6 cellular contexts compared by ENCODE assay signal in genomic region chr13:52208384-52208783, GRCh38. TPM values are rescaled to one million over a fixed set of nuclear protein-coding genes. Genes with fewer than 3 reads are reported as not detected.
DNase-seq lines count a peak whose midpoint lies in the region; ATAC-seq, FAIRE-seq and TF ChIP-seq lines count a peak whose summit lies in the region.
"Not testable (repeated sequence)": the region's sequence is repeated elsewhere in the genome, so short reads cannot be mapped to it uniquely, and the experiment has no call there.

No MANE protein-coding gene starts in this region.

- H3K4me1 ChIP-seq in GM12878 (ENCODE audit: control insufficient read depth, insufficient read depth, low read length): not testable (repeated sequence)
- H3K4me1 ChIP-seq in HepG2 (ENCODE audit: insufficient read depth, low read length): peaks cover 62% of the 10 kb centered on the region

- not testable (repeated sequence) for FAIRE-seq in GM12878 (lab: Jason Lieb, UNC)
- peak; percentile 46 for FAIRE-seq in HepG2 (lab: Jason Lieb, UNC)

- H3K27ac Mint-ChIP-seq in activated CD4-positive, alpha-beta T cell treated with anti-CD3 and anti-CD28 coated beads, Interleukin-2, amount 10 ng/mL, durations not matched to agents 7 days and 5 days: peak overlapping the region; percentile 21
- H3K27ac Mint-ChIP-seq in activated naive CD8-positive, alpha-beta T cell treated with anti-CD3 and anti-CD28 coated beads, Interleukin-2, amount 10 ng/mL, durations not matched to agents 7 days and 5 days; stimulated activated effector memory CD8-positive, alpha-beta T cell treated with anti-CD3 and anti-CD28 coated beads, Interleukin-12 subunit alpha, Interleukin-12 subunit beta, amount 100 ng/mL, for 72 hours: not testable (repeated sequence)

- H3K36me3 Mint-ChIP-seq in activated CD4-positive, alpha-beta T cell treated with anti-CD3 and anti-CD28 coated beads, Interleukin-2, amount 10 ng/mL, durations not matched to agents 7 days and 5 days (ENCODE audit: low read depth); activated naive CD8-positive, alpha-beta T cell treated with anti-CD3 and anti-CD28 coated beads, Interleukin-2, amount 10 ng/mL, durations not matched to agents 7 days and 5 days; stimulated activated effector memory CD8-positive, alpha-beta T cell treated with anti-CD3 and anti-CD28 coated beads, Interleukin-12 subunit alpha, Interleukin-12 subunit beta, amount 100 ng/mL, for 72 hours: not testable (repeated sequence)

- not testable (repeated sequence) for H3K4me2 ChIP-seq in GM12878 (ENCODE audit: control insufficient read depth, insufficient read depth)
- H3K4me2 ChIP-seq in HepG2 (ENCODE audit: low read depth, low read length): peak overlapping the region; percentile 69

- WGBS in GM12878 (ENCODE audit: insufficient coverage, insufficient replicate concordance, low lambda C conversion rate, missing lambda C conversion rate): 48% methylated on average over 6 of the region's 6 CpGs
- 7% methylated on average over 5 of the region's 6 CpGs for WGBS in HepG2 (ENCODE audit: low lambda C conversion rate)

- DNase-seq in activated CD4-positive, alpha-beta T cell treated with anti-CD3 and anti-CD28 coated beads, Interleukin-2, amount 10 ng/mL, durations not matched to agents 7 days and 5 days; activated naive CD8-positive, alpha-beta T cell treated with anti-CD3 and anti-CD28 coated beads, Interleukin-2, amount 10 ng/mL, durations not matched to agents 7 days and 5 days; GM12878 (ENCODE audit: low read depth, low spot score); HepG2 (ENCODE audit: low spot score); stimulated activated effector memory CD8-positive, alpha-beta T cell treated with anti-CD3 and anti-CD28 coated beads, Interleukin-12 subunit alpha, Interleukin-12 subunit beta, amount 100 ng/mL, for 72 hours (ENCODE audit: low spot score in 2 of 2); stimulated activated naive CD8-positive, alpha-beta T cell treated with anti-CD3 and anti-CD28 coated beads, Interleukin-15, Interleukin-2, amounts not matched to agents 100 U/mL and 50 U/mL, for 24 hours: not testable (repeated sequence)

- CTCF ChIA-PET in activated CD4-positive, alpha-beta T cell treated with anti-CD3 and anti-CD28 coated beads, Interleukin-2, amount 10 ng/mL, durations not matched to agents 7 days and 5 days (lab: Charles Lee); GM12878 (lab: Yijun Ruan, JAX); HepG2 (lab: Yijun Ruan, JAX; ENCODE audit: low intra/inter-chr PET ratio, low total read pairs): not testable (repeated sequence)

- intact Hi-C loops in GM12878 (cut with micrococcal nuclease; ENCODE audit: unreplicated experiment): not testable (repeated sequence)
- intact Hi-C loops in HepG2 (cut with micrococcal nuclease; ENCODE audit: unreplicated experiment): loop anchor here (10.0 kb wide), 1 partner anchor 234 kb away; no protein-coding TSS in a partner anchor

- not testable (repeated sequence) for H3K9me3 Mint-ChIP-seq in activated CD4-positive, alpha-beta T cell treated with anti-CD3 and anti-CD28 coated beads, Interleukin-2, amount 10 ng/mL, durations not matched to agents 7 days and 5 days; activated naive CD8-positive, alpha-beta T cell treated with anti-CD3 and anti-CD28 coated beads, Interleukin-2, amount 10 ng/mL, durations not matched to agents 7 days and 5 days; stimulated activated effector memory CD8-positive, alpha-beta T cell treated with anti-CD3 and anti-CD28 coated beads, Interleukin-12 subunit alpha, Interleukin-12 subunit beta, amount 100 ng/mL, for 72 hours

- TF ChIP-seq RAD21 in GM12878 (IDR thresholded peaks at IDR 0.05; ENCODE audit: insufficient read depth, low read depth, low read length); HepG2 (CRISPR knock-in tag; IDR thresholded peaks at IDR 0.05): not testable (repeated sequence)

- H3K4me3 Mint-ChIP-seq in activated CD4-positive, alpha-beta T cell treated with anti-CD3 and anti-CD28 coated beads, Interleukin-2, amount 10 ng/mL, durations not matched to agents 7 days and 5 days; activated naive CD8-positive, alpha-beta T cell treated with anti-CD3 and anti-CD28 coated beads, Interleukin-2, amount 10 ng/mL, durations not matched to agents 7 days and 5 days; stimulated activated effector memory CD8-positive, alpha-beta T cell treated with anti-CD3 and anti-CD28 coated beads, Interleukin-12 subunit alpha, Interleukin-12 subunit beta, amount 100 ng/mL, for 72 hours: not testable (repeated sequence)

- H3K9ac ChIP-seq in GM12878 (ENCODE audit: control insufficient read depth, insufficient read depth, low read length): not testable (repeated sequence)
- 0 out of 2 replicates have a peak overlapping the region, but pooled peaks have one; percentile 29 for H3K9ac ChIP-seq in HepG2 (ENCODE audit: insufficient read depth, low read depth, low read length)

- ATAC-seq in activated naive CD8-positive, alpha-beta T cell treated with anti-CD3 and anti-CD28 coated beads, Interleukin-2, amount 10 ng/mL, durations not matched to agents 7 days and 5 days (ENCODE audit: low read depth): peak; percentile 26
- ATAC-seq in GM12878 (peak; percentile 47; the same call in 2 of the 3 replicates), HepG2 (peak; percentile 75)
- peak; percentile 52 for ATAC-seq in stimulated activated effector memory CD8-positive, alpha-beta T cell treated with anti-CD3 and anti-CD28 coated beads, Interleukin-12 subunit alpha, Interleukin-12 subunit beta, amount 100 ng/mL, for 72 hours
- peak; percentile 82 for ATAC-seq in stimulated activated naive CD8-positive, alpha-beta T cell treated with anti-CD3 and anti-CD28 coated beads, Interleukin-15, Interleukin-2, amounts not matched to agents 100 U/mL and 50 U/mL, for 24 hours

- SMC1A ChIA-PET in GM12878 (lab: Charles Lee; ENCODE audit: uncharacterized antibody, unreplicated experiment): not testable (repeated sequence)

- H3K36me3 ChIP-seq in GM12878 (ENCODE audit: control insufficient read depth in 2 of 2, insufficient read depth in 2 of 2, low read length in 1 of 2); HepG2 (replicated peaks in 1 of 2; ENCODE audit: control insufficient read depth in 1 of 2, insufficient read depth in 2 of 2, low read length in 2 of 2): not testable (repeated sequence)

- H3K27ac ChIP-seq in GM12878 (ENCODE audit: control insufficient read depth, insufficient read depth): not testable (repeated sequence)
- peak overlapping the region; percentile 5 for H3K27ac ChIP-seq in HepG2 (ENCODE audit: extremely low read length, insufficient read depth, low read length)

- POLR2A ChIA-PET in activated CD4-positive, alpha-beta T cell treated with anti-CD3 and anti-CD28 coated beads, Interleukin-2, amount 10 ng/mL, durations not matched to agents 7 days and 5 days (lab: Charles Lee); activated naive CD8-positive, alpha-beta T cell treated with anti-CD3 and anti-CD28 coated beads, Interleukin-2, amount 10 ng/mL, durations not matched to agents 7 days and 5 days (lab: Charles Lee); GM12878 (lab: Charles Lee): not testable (repeated sequence)
- POLR2A ChIA-PET in HepG2 (lab: Yijun Ruan, JAX): interaction anchor here (1.5 kb wide), 1 partner anchor 47 kb away, joined by 3 read pairs; no protein-coding TSS in a partner anchor

- not testable (repeated sequence) for TF ChIP-seq CTCF in GM12878 (IDR thresholded peaks at IDR 0.05 in 2 of 3, conservative IDR thresholded peaks at IDR 0.05 in 1 of 3; ENCODE audit: control insufficient read depth in 2 of 3, extremely low read depth in 1 of 3, insufficient read depth in 1 of 3, low read depth in 3 of 3, low read length in 3 of 3); HepG2 (CRISPR knock-in tag; IDR thresholded peaks at IDR 0.05)

- not testable (repeated sequence) for TF ChIP-seq POLR2A in GM12878 (IDR thresholded peaks at IDR 0.05; ENCODE audit: low read depth, low read length); HepG2 (IDR thresholded peaks at IDR 0.05; ENCODE audit: insufficient read depth in 1 of 2, low read depth in 2 of 2, low read length in 2 of 2)

- BruUV-seq in GM12878 (replicated peaks; lab: Mats Ljungman, UMichigan); HepG2 (replicated peaks; lab: Mats Ljungman, UMichigan): not testable (repeated sequence)

- RAD21 ChIA-PET in GM12878 (lab: Charles Lee; ENCODE audit: unreplicated experiment): not testable (repeated sequence)

- in situ Hi-C loops in GM12878 (cut with MboI); HepG2 (cut with HindIII; ENCODE audit: extremely low pct_ligation_motif_present, low pct_unique_long_range_greater_than_20kb): not testable (repeated sequence)

- not testable (repeated sequence) for H2AFZ ChIP-seq in GM12878 (ENCODE audit: control insufficient read depth, low read depth, low read length); HepG2 (ENCODE audit: low read length)

- H3K27me3 ChIP-seq in GM12878 (replicated peaks in 1 of 2; ENCODE audit: control insufficient read depth in 2 of 2, insufficient read depth in 2 of 2, low read length in 1 of 2); HepG2 (ENCODE audit: control insufficient read depth in 1 of 2, insufficient read depth in 2 of 2, low read length in 2 of 2): not testable (repeated sequence)

- not testable (repeated sequence) for H3K4me1 Mint-ChIP-seq in activated CD4-positive, alpha-beta T cell treated with anti-CD3 and anti-CD28 coated beads, Interleukin-2, amount 10 ng/mL, durations not matched to agents 7 days and 5 days; activated naive CD8-positive, alpha-beta T cell treated with anti-CD3 and anti-CD28 coated beads, Interleukin-2, amount 10 ng/mL, durations not matched to agents 7 days and 5 days; stimulated activated effector memory CD8-positive, alpha-beta T cell treated with anti-CD3 and anti-CD28 coated beads, Interleukin-12 subunit alpha, Interleukin-12 subunit beta, amount 100 ng/mL, for 72 hours

- not testable (repeated sequence) for H3K9me3 ChIP-seq in GM12878 (replicated peaks; ENCODE audit: control insufficient read depth, insufficient read depth, low read length); HepG2 (ENCODE audit: low read length)

- not testable (repeated sequence) for H3K4me3 ChIP-seq in GM12878
- peak overlapping the region in 1 of 3 experiments; percentile 43; a peak in 1 of 6 replicates for H3K4me3 ChIP-seq in HepG2 (replicated peaks in 1 of 3; ENCODE audit: insufficient read depth in 1 of 3, low read depth in 2 of 3, low read length in 3 of 3)

- not testable (repeated sequence) for TF ChIP-seq EP300 in GM12878 (IDR thresholded peaks at IDR 0.05; ENCODE audit: borderline replicate concordance in 1 of 2, control insufficient read depth in 1 of 2, low read depth in 2 of 2, low read length in 2 of 2); HepG2 (CRISPR knock-in tag; IDR thresholded peaks at IDR 0.05; ENCODE audit: borderline replicate concordance)
- peak in 1 of 2 experiments; percentile 26; a peak in 1 of 4 replicates for TF ChIP-seq EP300 in HepG2 (IDR thresholded peaks at IDR 0.05; ENCODE audit: low read depth in 2 of 2, low read length in 2 of 2)

- H3K79me2 ChIP-seq in GM12878 (ENCODE audit: control insufficient read depth, insufficient read depth, low read length); HepG2 (ENCODE audit: insufficient read depth, low read length): not testable (repeated sequence)

- H3K27me3 Mint-ChIP-seq in activated CD4-positive, alpha-beta T cell treated with anti-CD3 and anti-CD28 coated beads, Interleukin-2, amount 10 ng/mL, durations not matched to agents 7 days and 5 days; activated naive CD8-positive, alpha-beta T cell treated with anti-CD3 and anti-CD28 coated beads, Interleukin-2, amount 10 ng/mL, durations not matched to agents 7 days and 5 days: not testable (repeated sequence)

- not testable (repeated sequence) for H4K20me1 ChIP-seq in GM12878 (ENCODE audit: control insufficient read depth, insufficient read depth); HepG2 (ENCODE audit: insufficient read depth, low read length)

RNA-seq across cellular contexts. Expression of gene NEK3, which starts 49.0 kb away (rescaled TPM):
- total RNA-seq in activated CD4-positive, alpha-beta T cell treated with anti-CD3 and anti-CD28 coated beads, Interleukin-2, amount 10 ng/mL, durations not matched to agents 7 days and 5 days: 1 to 10 TPM; 3.7 to 5.1 TPM
- 1 to 10 TPM; 2.1 TPM for total RNA-seq in activated naive CD8-positive, alpha-beta T cell treated with anti-CD3 and anti-CD28 coated beads, Interleukin-2, amount 10 ng/mL, durations not matched to agents 7 days and 5 days
- total RNA-seq in GM12878 (2013; cell fraction: nucleolus; rRNA removed): 7.8 and 8.2 TPM in 2 replicates
- 6.0 and 7.7 TPM in 2 replicates for total RNA-seq in GM12878 (2014; rRNA removed)
- 8.4 and 8.9 TPM in 2 replicates for total RNA-seq in GM12878 (2014; rRNA removed; fragmentation: Illumina TruSeq; extraction: Trizol)
- 4.3 and 5.3 TPM in 2 replicates for total RNA-seq in GM12878 (2021)
- 5.5 TPM for polyA plus RNA-seq in GM12878 (2011; ENCODE audit: low read depth)
- 2.9 and 4.5 TPM in 2 replicates for polyA plus RNA-seq in GM12878 (2011; rRNA removed)
- polyA plus RNA-seq in GM12878 (2011; cell fraction: cytosol; rRNA removed): 0.96 and 1.4 TPM in 2 replicates
- polyA plus RNA-seq in GM12878 (2011; cell fraction: nucleus; rRNA removed): 3.0 and 3.5 TPM in 2 replicates
- polyA plus RNA-seq in GM12878 (2012): 1.5 and 2.5 TPM in 2 replicates
- polyA plus RNA-seq in GM12878 (2014; fragmentation: Illumina TruSeq; extraction: Trizol): 9.3 and 12.2 TPM in 2 replicates
- polyA plus RNA-seq in GM12878 (2014; fragmentation: Nextera tagmentation; extraction: Ambion mirVana): 1 to 10 TPM; 5.7 to 8.6 TPM
- polyA plus RNA-seq in GM12878 (2014; rRNA removed): 5.9 and 6.3 TPM in 2 replicates
- 1 to 10 TPM; 4.9 to 5.5 TPM for polyA plus RNA-seq in GM12878 (2016; fragmentation: Nextera tagmentation; extraction: Ambion mirVana)
- polyA minus RNA-seq in GM12878 (2011; rRNA and poly(A)+ RNA removed): 0.77 and 1.7 TPM in 2 replicates
- 1.1 and 2.4 TPM in 2 replicates for polyA minus RNA-seq in GM12878 (2011; cell fraction: cytosol; rRNA and poly(A)+ RNA removed)
- polyA minus RNA-seq in GM12878 (2011; cell fraction: nucleus; rRNA and poly(A)+ RNA removed): 0.48 and 0.85 TPM in 2 replicates
- 36.7 and 44.9 TPM in 2 replicates for total RNA-seq in HepG2 (2016; rRNA removed; fragmentation: Illumina TruSeq; extraction: Trizol)
- 9.7 and 12.6 TPM in 2 replicates for total RNA-seq in HepG2 (2016; cell fraction: cytosol; rRNA removed; fragmentation: Illumina TruSeq; extraction: Trizol; ENCODE audit: low read depth)
- 36.6 and 45.1 TPM in 2 replicates for total RNA-seq in HepG2 (2016; cell fraction: insoluble cytoplasmic fraction; rRNA removed; fragmentation: Illumina TruSeq; extraction: Trizol)
- total RNA-seq in HepG2 (2016; cell fraction: membrane; rRNA removed; fragmentation: Illumina TruSeq; extraction: Trizol): 19.2 and 21.1 TPM in 2 replicates
- 32.6 and 38.5 TPM in 2 replicates for total RNA-seq in HepG2 (2016; cell fraction: nucleus; rRNA removed; fragmentation: Illumina TruSeq; extraction: Trizol)
- polyA plus RNA-seq in HepG2 (2011; rRNA removed): 47.6 and 68.2 TPM in 2 replicates
- 25.3 and 33.8 TPM in 2 replicates for polyA plus RNA-seq in HepG2 (2011; cell fraction: cytosol; rRNA removed)
- 67.5 and 93.8 TPM in 2 replicates for polyA plus RNA-seq in HepG2 (2011; cell fraction: nucleus; rRNA removed)
- 33.0 and 40.9 TPM in 2 replicates for polyA plus RNA-seq in HepG2 (2012)
- 6.4 and 9.5 TPM in 2 replicates for polyA plus RNA-seq in HepG2 (2016; cell fraction: cytosol; fragmentation: Illumina TruSeq; extraction: Trizol; ENCODE audit: low read depth)
- polyA plus RNA-seq in HepG2 (2016; cell fraction: insoluble cytoplasmic fraction; fragmentation: Illumina TruSeq; extraction: Trizol; ENCODE audit: low read depth): 47.8 and 50.1 TPM in 2 replicates
- 12.9 and 17.9 TPM in 2 replicates for polyA plus RNA-seq in HepG2 (2016; cell fraction: membrane; fragmentation: Illumina TruSeq; extraction: Trizol; ENCODE audit: low read depth)
- polyA plus RNA-seq in HepG2 (2016; cell fraction: nucleus; fragmentation: Illumina TruSeq; extraction: Trizol; ENCODE audit: insufficient read depth, low read depth): 62.7 and 63.1 TPM in 2 replicates
- 1.7 and 17.2 TPM in 2 replicates for polyA minus RNA-seq in HepG2 (2011; rRNA and poly(A)+ RNA removed; ENCODE audit: low replicate concordance)
- 22.9 and 23.5 TPM in 2 replicates for polyA minus RNA-seq in HepG2 (2011; cell fraction: cytosol; rRNA and poly(A)+ RNA removed)
- 56.4 and 60.9 TPM in 2 replicates for polyA minus RNA-seq in HepG2 (2011; cell fraction: nucleus; rRNA and poly(A)+ RNA removed)

Comparison
In these comparisons a context has a peak if more than half of its experiments do, and no peak if none do; other contexts are left out.
1. ATAC-seq: peak in every context shown above with its lines; median percentile 82 in stimulated activated naive CD8-positive, alpha-beta T cell treated with anti-CD3 and anti-CD28 coated beads, Interleukin-15, Interleukin-2, amounts not matched to agents 100 U/mL and 50 U/mL, for 24 hours; 75 in HepG2; 52 in stimulated activated effector memory CD8-positive, alpha-beta T cell treated with anti-CD3 and anti-CD28 coated beads, Interleukin-12 subunit alpha, Interleukin-12 subunit beta, amount 100 ng/mL, for 72 hours; 47 in GM12878; 26 in activated naive CD8-positive, alpha-beta T cell treated with anti-CD3 and anti-CD28 coated beads, Interleukin-2, amount 10 ng/mL, durations not matched to agents 7 days and 5 days.